In the genomic region with DNA sequence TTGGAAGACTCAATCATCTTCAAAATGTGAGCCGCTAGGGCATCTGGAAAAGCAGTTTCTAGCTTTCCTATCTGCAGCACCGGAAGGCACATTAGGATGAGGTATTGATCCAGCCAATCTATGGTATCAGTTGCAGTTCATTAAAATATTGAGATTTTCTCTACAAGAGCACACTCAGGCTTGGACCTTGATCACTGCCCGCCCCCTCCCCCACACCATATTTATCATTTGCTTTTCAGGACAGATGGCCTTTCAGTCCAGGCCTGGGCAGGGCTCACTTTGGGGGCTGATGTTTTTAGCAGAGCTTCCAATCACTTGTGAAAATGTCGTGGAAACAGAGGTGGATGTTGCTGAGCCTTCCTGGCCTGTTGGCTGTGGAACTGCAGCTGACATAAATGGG, we compare ENCODE assay signal across 1 cellular context.
TF ChIP-seq lines count a peak whose summit lies in the region.

No MANE protein-coding gene starts in this region.

TF ChIP-seq in HepG2, 621 proteins besides CTCF, POLR2A, EP300 and RAD21 (continued from another document and continues in another):
- TF ChIP-seq SIN3B (IDR thresholded peaks at IDR 0.05; ENCODE audit: low read length), result no peak
- TF ChIP-seq, protein P1, sequence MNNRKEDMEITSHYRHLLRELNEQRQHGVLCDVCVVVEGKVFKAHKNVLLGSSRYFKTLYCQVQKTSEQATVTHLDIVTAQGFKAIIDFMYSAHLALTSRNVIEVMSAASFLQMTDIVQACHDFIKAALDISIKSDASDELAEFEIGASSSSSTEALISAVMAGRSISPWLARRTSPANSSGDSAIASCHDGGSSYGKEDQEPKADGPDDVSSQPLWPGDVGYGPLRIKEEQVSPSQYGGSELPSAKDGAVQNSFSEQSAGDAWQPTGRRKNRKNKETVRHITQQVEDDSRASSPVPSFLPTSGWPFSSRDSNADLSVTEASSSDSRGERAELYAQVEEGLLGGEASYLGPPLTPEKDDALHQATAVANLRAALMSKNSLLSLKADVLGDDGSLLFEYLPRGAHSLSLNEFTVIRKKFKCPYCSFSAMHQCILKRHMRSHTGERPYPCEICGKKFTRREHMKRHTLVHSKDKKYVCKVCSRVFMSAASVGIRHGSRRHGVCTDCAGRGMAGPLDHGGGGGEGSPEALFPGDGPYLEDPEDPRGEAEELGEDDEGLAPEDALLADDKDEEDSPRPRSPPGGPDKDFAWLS (CRISPR knock-in tag; IDR thresholded peaks at IDR 0.05; ENCODE audit: borderline replicate concordance), result no peak
- 0 out of 2 replicates have a peak, but pooled peaks have one; percentile 7 for TF ChIP-seq SALL1 (CRISPR knock-in tag; IDR thresholded peaks at IDR 0.05)
- no peak for TF ChIP-seq HOMEZ (CRISPR knock-in tag; IDR thresholded peaks at IDR 0.05; ENCODE audit: low read depth)
- TF ChIP-seq ZNF577 (CRISPR knock-in tag; IDR thresholded peaks at IDR 0.05; ENCODE audit: borderline replicate concordance, low read depth), result no peak
- TF ChIP-seq HNF4A (CRISPR knock-in tag; IDR thresholded peaks at IDR 0.05), result peak; percentile 64; the same call in 1 of the 2 replicates
- no peak for TF ChIP-seq ZNF33A (CRISPR knock-in tag; IDR thresholded peaks at IDR 0.05; ENCODE audit: borderline replicate concordance)
- no peak for TF ChIP-seq CEBPG (CRISPR knock-in tag; IDR thresholded peaks at IDR 0.05)
- TF ChIP-seq ZNF550 (CRISPR knock-in tag; IDR thresholded peaks at IDR 0.05; ENCODE audit: borderline replicate concordance), result no peak
- TF ChIP-seq SNRNP70 (IDR thresholded peaks at IDR 0.05; ENCODE audit: low read depth, low read length), result no peak
- no peak for TF ChIP-seq KLF15 (CRISPR knock-in tag; IDR thresholded peaks at IDR 0.05; ENCODE audit: borderline replicate concordance)
- TF ChIP-seq ZNF816 (CRISPR knock-in tag; IDR thresholded peaks at IDR 0.05; ENCODE audit: borderline replicate concordance), result no peak
- peak; percentile 28; the same call in 1 of the 2 replicates for TF ChIP-seq HOXA3 (CRISPR knock-in tag; IDR thresholded peaks at IDR 0.05)
- TF ChIP-seq HOXA9 (CRISPR knock-in tag; IDR thresholded peaks at IDR 0.05; ENCODE audit: borderline replicate concordance), result no peak
- TF ChIP-seq, protein P2, sequence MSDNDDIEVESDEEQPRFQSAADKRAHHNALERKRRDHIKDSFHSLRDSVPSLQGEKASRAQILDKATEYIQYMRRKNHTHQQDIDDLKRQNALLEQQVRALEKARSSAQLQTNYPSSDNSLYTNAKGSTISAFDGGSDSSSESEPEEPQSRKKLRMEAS (IDR thresholded peaks at IDR 0.05), result no peak
- no peak for TF ChIP-seq ZNF644 (CRISPR knock-in tag; IDR thresholded peaks at IDR 0.05; ENCODE audit: low read depth)
- no peak for TF ChIP-seq ZFP37 (CRISPR knock-in tag; IDR thresholded peaks at IDR 0.05; ENCODE audit: borderline replicate concordance)
- peak; percentile 19; the same call in 1 of the 2 replicates for TF ChIP-seq ZFP91 (CRISPR knock-in tag; IDR thresholded peaks at IDR 0.05; ENCODE audit: borderline replicate concordance)
- TF ChIP-seq, protein P3, sequence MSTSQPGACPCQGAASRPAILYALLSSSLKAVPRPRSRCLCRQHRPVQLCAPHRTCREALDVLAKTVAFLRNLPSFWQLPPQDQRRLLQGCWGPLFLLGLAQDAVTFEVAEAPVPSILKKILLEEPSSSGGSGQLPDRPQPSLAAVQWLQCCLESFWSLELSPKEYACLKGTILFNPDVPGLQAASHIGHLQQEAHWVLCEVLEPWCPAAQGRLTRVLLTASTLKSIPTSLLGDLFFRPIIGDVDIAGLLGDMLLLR (CRISPR knock-in tag; IDR thresholded peaks at IDR 0.05), result no peak
- 0 out of 2 replicates have a peak, but pooled peaks have one; percentile 13 for TF ChIP-seq FOXP4 (CRISPR knock-in tag; IDR thresholded peaks at IDR 0.05)
- no peak for TF ChIP-seq KDM4B (CRISPR knock-in tag; IDR thresholded peaks at IDR 0.05)
- TF ChIP-seq ZMYM4 (CRISPR knock-in tag; IDR thresholded peaks at IDR 0.05), result no peak
- TF ChIP-seq BCL6 (CRISPR knock-in tag; IDR thresholded peaks at IDR 0.05), result peak; percentile 37; the same call in 1 of the 2 replicates
- TF ChIP-seq XBP1 (CRISPR knock-in tag; IDR thresholded peaks at IDR 0.05), result no peak
- TF ChIP-seq RELA (CRISPR knock-in tag; IDR thresholded peaks at IDR 0.05), result no peak
- 0 out of 2 replicates have a peak, but pooled peaks have one; percentile 9 for TF ChIP-seq NCOR1 (IDR thresholded peaks at IDR 0.05; ENCODE audit: borderline replicate concordance, low read length)
- no peak for TF ChIP-seq FOXK1 (CRISPR knock-in tag; IDR thresholded peaks at IDR 0.05; ENCODE audit: borderline replicate concordance, low read depth)
- TF ChIP-seq ATF6 (CRISPR knock-in tag; conservative IDR thresholded peaks at IDR 0.05), result no peak
- TF ChIP-seq, protein P4, sequence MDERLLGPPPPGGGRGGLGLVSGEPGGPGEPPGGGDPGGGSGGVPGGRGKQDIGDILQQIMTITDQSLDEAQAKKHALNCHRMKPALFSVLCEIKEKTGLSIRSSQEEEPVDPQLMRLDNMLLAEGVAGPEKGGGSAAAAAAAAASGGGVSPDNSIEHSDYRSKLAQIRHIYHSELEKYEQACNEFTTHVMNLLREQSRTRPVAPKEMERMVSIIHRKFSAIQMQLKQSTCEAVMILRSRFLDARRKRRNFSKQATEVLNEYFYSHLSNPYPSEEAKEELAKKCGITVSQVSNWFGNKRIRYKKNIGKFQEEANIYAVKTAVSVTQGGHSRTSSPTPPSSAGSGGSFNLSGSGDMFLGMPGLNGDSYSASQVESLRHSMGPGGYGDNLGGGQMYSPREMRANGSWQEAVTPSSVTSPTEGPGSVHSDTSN (CRISPR knock-in tag; IDR thresholded peaks at IDR 0.05), result no peak
- TF ChIP-seq NR2F2 (IDR thresholded peaks at IDR 0.05; ENCODE audit: borderline replicate concordance, low read depth), result no peak
- no peak for TF ChIP-seq ZNF775 (CRISPR knock-in tag; IDR thresholded peaks at IDR 0.05; ENCODE audit: borderline replicate concordance)
- no peak for TF ChIP-seq ZNF790 (CRISPR knock-in tag; IDR thresholded peaks at IDR 0.05; ENCODE audit: borderline replicate concordance)
- no peak for TF ChIP-seq KLF12 (CRISPR knock-in tag; IDR thresholded peaks at IDR 0.05; ENCODE audit: borderline replicate concordance)
- TF ChIP-seq XRCC5 (optimal IDR thresholded peaks at IDR 0.05; ENCODE audit: low read length), result no peak
- 0 out of 2 replicates have a peak, but pooled peaks have one; percentile 42 for TF ChIP-seq HOXA5 (CRISPR knock-in tag; IDR thresholded peaks at IDR 0.05)
- no peak for TF ChIP-seq ZNF615 (CRISPR knock-in tag; IDR thresholded peaks at IDR 0.05; ENCODE audit: borderline replicate concordance)
- TF ChIP-seq ZBED4 (CRISPR knock-in tag; IDR thresholded peaks at IDR 0.05; ENCODE audit: borderline replicate concordance), result no peak
- TF ChIP-seq ZFP90 (CRISPR knock-in tag; IDR thresholded peaks at IDR 0.05; ENCODE audit: borderline replicate concordance), result no peak
- TF ChIP-seq MTA3 (CRISPR knock-in tag; IDR thresholded peaks at IDR 0.05), result no peak
- TF ChIP-seq ZNF616 (CRISPR knock-in tag; IDR thresholded peaks at IDR 0.05; ENCODE audit: low read depth), result no peak
- no peak for TF ChIP-seq ZBTB21 (CRISPR knock-in tag; IDR thresholded peaks at IDR 0.05)
- no peak for TF ChIP-seq FOXM1 (CRISPR knock-in tag; IDR thresholded peaks at IDR 0.05)
- TF ChIP-seq HDAC2 (CRISPR knock-in tag; IDR thresholded peaks at IDR 0.05), result no peak
- TF ChIP-seq ZNF281 (CRISPR knock-in tag; IDR thresholded peaks at IDR 0.05; ENCODE audit: borderline replicate concordance), result peak; percentile 63; the same call in 1 of the 2 replicates
